8 cellular contexts compared by ENCODE assay signal in the genomic region with DNA sequence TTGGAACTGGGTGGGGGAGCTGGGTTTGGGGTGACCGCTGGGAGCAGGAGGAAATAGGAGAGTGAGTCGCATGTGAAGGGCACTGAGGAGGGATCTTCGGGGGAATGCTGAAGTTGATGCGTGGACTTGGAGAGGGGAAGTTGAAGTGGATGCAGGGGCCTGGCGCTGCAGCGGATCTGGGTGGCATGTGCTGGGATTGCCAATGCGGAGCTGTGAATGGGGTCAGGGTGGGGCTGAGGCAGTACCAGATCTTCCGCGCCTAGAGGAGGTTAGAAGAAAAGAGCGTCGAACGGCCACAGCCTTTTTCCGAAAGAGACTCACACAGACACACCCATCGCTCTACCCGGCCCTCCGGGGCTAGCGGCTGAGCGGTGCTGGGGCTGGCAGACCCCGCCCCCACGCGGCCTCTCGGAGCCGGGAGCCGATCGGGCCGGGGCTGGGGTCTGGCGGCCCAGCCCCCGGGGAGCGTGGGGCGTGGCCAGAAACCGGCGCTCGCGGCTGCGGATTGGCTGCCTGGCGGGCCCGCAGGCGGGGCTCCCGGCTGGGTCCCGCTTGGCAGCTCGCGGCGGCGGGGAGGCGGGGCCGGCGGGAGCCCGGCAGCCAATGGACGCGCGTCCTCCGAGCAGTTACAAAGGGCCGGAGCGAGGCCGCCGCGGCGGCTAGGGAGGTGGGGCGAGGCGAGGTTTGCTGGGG. TPM values are rescaled to one million over a fixed set of nuclear protein-coding genes. Genes with fewer than 3 reads are reported as not detected.
DNase-seq lines count a peak whose midpoint lies in the region; ATAC-seq and TF ChIP-seq lines count a peak whose summit lies in the region.

A gene (plus strand): TSS at position 655 of the 693 bp plus-strand sequence. CDS start 93 bp downstream, outside the sequence.

- no peak within 1 kb of the TSS for H3K27ac ChIP-seq in SU-DHL-6 (ENCODE audit: low read depth, low read length)
- peak within 1 kb of the TSS; percentile 55 to 78 for H3K27ac ChIP-seq in ovary
- H3K27ac ChIP-seq in thymus (ENCODE audit: low read depth), result peak within 1 kb of the TSS; percentile 89

- peaks cover 4% of the 10 kb centered on the region; the same call in 1 of the 2 replicates for H4K20me1 ChIP-seq in SU-DHL-6 (ENCODE audit: low read depth, low read length)

- H3K4me3 ChIP-seq in SU-DHL-6 (ENCODE audit: insufficient read depth, low read length, poor library complexity, severe bottlenecking) (peak within 1 kb of the TSS; percentile 70), ovary (peak within 1 kb of the TSS; percentile 66), thymus (ENCODE audit: low read length) (peak within 1 kb of the TSS; percentile 87)

- H3K9me2 ChIP-seq in SU-DHL-6 (replicated peaks; ENCODE audit: insufficient read depth, low read length), result no peaks in the 10 kb centered on the region

- WGBS in ovary, 3 donors, result 0 to 1% (median 0%) methylated on average over 33 to 60 of the region's 60 CpGs
- under 1% methylated on average over 60 of the region's 60 CpGs for WGBS in thymus

- peak within 1 kb of the TSS; percentile 66 for H3K9ac ChIP-seq in SU-DHL-6 (ENCODE audit: low read length)

- no peaks in the 10 kb centered on the region; the same call in 1 of the 2 replicates for H3F3A ChIP-seq in SU-DHL-6 (ENCODE audit: insufficient read depth)

- peak within 1 kb of the TSS; percentile 89 for H3K4me3 Mint-ChIP-seq in activated naive CD8-positive, alpha-beta T cell treated with anti-CD3 and anti-CD28 coated beads, Interleukin-2, amount 10 ng/mL, durations not matched to agents 7 days and 5 days

- 0 out of 2 replicates have a peak, but pooled peaks cover 4% of the 10 kb centered on the region for H3K79me2 ChIP-seq in SU-DHL-6 (ENCODE audit: insufficient read depth, low read length)

- H3K27ac Mint-ChIP-seq in activated naive CD8-positive, alpha-beta T cell treated with anti-CD3 and anti-CD28 coated beads, Interleukin-2, amount 10 ng/mL, durations not matched to agents 7 days and 5 days, result peak within 1 kb of the TSS; percentile 95

- H3K36me3 ChIP-seq in SU-DHL-6 (ENCODE audit: low read length) (no peaks in the 10 kb centered on the region), ovary (no peaks in the 10 kb centered on the region), thymus (ENCODE audit: control insufficient read depth, insufficient read depth) (no peaks in the 10 kb centered on the region)

- intact Hi-C loops in head of caudate nucleus (cut with DNase I), result loop anchor here (10.0 kb wide), 2 partner anchors 50 to 130 kb away; no protein-coding TSS in a partner anchor
- intact Hi-C loops in ovary (cut with DNase I), result no loop called here

- peak within 1 kb of the TSS; percentile 84 for H2AFZ ChIP-seq in SU-DHL-6 (ENCODE audit: low read depth, low read length, severe bottlenecking)

- peak; percentile 87 for ATAC-seq in HG02623 (IDR thresholded peaks at IDR 0.05; ENCODE audit: unreplicated experiment)
- peak; percentile 87 for ATAC-seq in activated naive CD8-positive, alpha-beta T cell treated with anti-CD3 and anti-CD28 coated beads, Interleukin-2, amount 10 ng/mL, durations not matched to agents 7 days and 5 days (ENCODE audit: low read depth)

- H3K36me3 Mint-ChIP-seq in activated naive CD8-positive, alpha-beta T cell treated with anti-CD3 and anti-CD28 coated beads, Interleukin-2, amount 10 ng/mL, durations not matched to agents 7 days and 5 days, result peaks cover 36% of the 10 kb centered on the region

- H3K9me3 ChIP-seq in SU-DHL-6 (ENCODE audit: insufficient read depth, low read length), result no peaks in the 10 kb centered on the region
- no peaks in the 10 kb centered on the region for H3K9me3 ChIP-seq in ovary
- H3K9me3 ChIP-seq in thymus (ENCODE audit: control insufficient read depth), result no peaks in the 10 kb centered on the region

- CTCF ChIA-PET in GM10248 (lab: Yijun Ruan, JAX), result interaction anchor here (0.8 to 2.7 kb wide), 10 partner anchors 8 to 39 kb away, joined by 3 to 21 read pairs (median 8); no protein-coding TSS in a partner anchor

- no peaks in the 10 kb centered on the region for H3K27me3 Mint-ChIP-seq in activated naive CD8-positive, alpha-beta T cell treated with anti-CD3 and anti-CD28 coated beads, Interleukin-2, amount 10 ng/mL, durations not matched to agents 7 days and 5 days

- no peak for TF ChIP-seq EP300 in ovary (IDR thresholded peaks at IDR 0.05)

- H3K4me1 ChIP-seq in ovary (ENCODE audit: insufficient read depth), result peaks cover 3% of the 10 kb centered on the region
- peaks cover 28% of the 10 kb centered on the region for H3K4me1 ChIP-seq in thymus (ENCODE audit: control insufficient read depth, insufficient read depth, low read length)

- H3K4me1 Mint-ChIP-seq in activated naive CD8-positive, alpha-beta T cell treated with anti-CD3 and anti-CD28 coated beads, Interleukin-2, amount 10 ng/mL, durations not matched to agents 7 days and 5 days, result peaks cover 51% of the 10 kb centered on the region

- peak within 1 kb of the TSS; percentile 80 for H3K4me2 ChIP-seq in SU-DHL-6 (ENCODE audit: low read depth, low read length, poor library complexity, severe bottlenecking)

- POLR2A ChIA-PET in GM10248 (lab: Yijun Ruan, JAX), result interaction anchor here (1.3 kb wide), 1 partner anchor 112 kb away, joined by 3 read pairs; no protein-coding TSS in a partner anchor
- POLR2A ChIA-PET in activated naive CD8-positive, alpha-beta T cell treated with anti-CD3 and anti-CD28 coated beads, Interleukin-2, amount 10 ng/mL, durations not matched to agents 7 days and 5 days (lab: Charles Lee), result interaction anchor here (0.6 to 5.2 kb wide), 24 partner anchors 9 to 102 kb away, joined by 3 to 85 read pairs (median 5); no protein-coding TSS in a partner anchor

- DNase-seq in GM10248 (ENCODE audit: extremely low spot score) (peak; percentile 98), NCI-H1092 treated with DMSO at 0.1 percent for 48 hours (lab: John Stamatoyannopoulos, UW) (peak; percentile 88), head of caudate nucleus (peak; percentile 77 to 98 (median 95)), ovary (peak; percentile 90 to 95 (median 93))
- DNase-seq in activated naive CD8-positive, alpha-beta T cell treated with anti-CD3 and anti-CD28 coated beads, Interleukin-2, amount 10 ng/mL, durations not matched to agents 7 days and 5 days, result peak; percentile 99

- H3K9me3 Mint-ChIP-seq in activated naive CD8-positive, alpha-beta T cell treated with anti-CD3 and anti-CD28 coated beads, Interleukin-2, amount 10 ng/mL, durations not matched to agents 7 days and 5 days, result peaks cover 4% of the 10 kb centered on the region

- H3K27me3 ChIP-seq in SU-DHL-6 (ENCODE audit: low read length) (no peaks in the 10 kb centered on the region), ovary (no peaks in the 10 kb centered on the region), thymus (ENCODE audit: control insufficient read depth, insufficient read depth) (peaks cover 5% of the 10 kb centered on the region)

- TF ChIP-seq POLR2A in ovary (IDR thresholded peaks at IDR 0.05), result peak; percentile 77

- TF ChIP-seq CTCF in GM10248 (IDR thresholded peaks at IDR 0.05; ENCODE audit: control extremely low read depth, extremely low read depth, low read depth, missing control alignments), result no peak
- no peak for TF ChIP-seq CTCF in SU-DHL-6 (IDR thresholded peaks at IDR 0.05; ENCODE audit: insufficient read depth, low read length, poor library complexity, severe bottlenecking)
- peak in 1 of 3 donors; percentile 20 for TF ChIP-seq CTCF in ovary (IDR thresholded peaks at IDR 0.05)

RNA-seq across cellular contexts. Expression of the gene that starts here (rescaled TPM):
- 10 to 100 TPM; 82.7 to 83.5 TPM for total RNA-seq in activated naive CD8-positive, alpha-beta T cell treated with anti-CD3 and anti-CD28 coated beads, Interleukin-2, amount 10 ng/mL, durations not matched to agents 7 days and 5 days
- 10 to 100 TPM; 18.6 to 55.9 (median 41.1) TPM for total RNA-seq in ovary
- polyA plus RNA-seq in ovary (10 to 100 TPM; 12.5 to 17.6 TPM), thymus (19.4 TPM)
